8 cellular contexts compared by ENCODE assay signal in genomic region chr20:31684153-31685003, GRCh38. TPM values are rescaled to one million over a fixed set of nuclear protein-coding genes. Genes with fewer than 3 reads are reported as not detected.
DNase-seq lines count a peak whose midpoint lies in the region; ATAC-seq, FAIRE-seq and TF ChIP-seq lines count a peak whose summit lies in the region.

No MANE protein-coding gene starts in this region.

- peaks cover 38% of the 10 kb centered on the region for H4K20me1 ChIP-seq in PC-3 (ENCODE audit: low read length)

- TF ChIP-seq CTCF in PC-3 (conservative IDR thresholded peaks at IDR 0.05; ENCODE audit: low read depth, low read length) (no peak), kidney (IDR thresholded peaks at IDR 0.05; ENCODE audit: borderline replicate concordance, extremely low read depth, insufficient read depth) (no peak), GM10248 (IDR thresholded peaks at IDR 0.05; ENCODE audit: control extremely low read depth, extremely low read depth, low read depth, missing control alignments) (no peak), esophagus muscularis mucosa (IDR thresholded peaks at IDR 0.05) (no peak)

- H3F3A ChIP-seq in PC-3 (ENCODE audit: low read length, unreplicated experiment) = peaks cover 5% of the 10 kb centered on the region

- CTCF ChIA-PET in PC-3 (lab: Charles Lee) = interaction anchor here (1.1 kb wide), 1 partner anchor 22 kb away, joined by 3 read pairs; no protein-coding TSS in a partner anchor
- CTCF ChIA-PET in GM10248 (lab: Yijun Ruan, JAX) = interaction anchor here (0.9 to 4.5 kb wide), 13 partner anchors 9 to 122 kb away, joined by 3 to 46 read pairs (median 4); partner anchors contain the start of gene BCL2L1

- no peak for FAIRE-seq in kidney (lab: Jason Lieb, UNC)

- DNase-seq in COLO668 (lab: John Stamatoyannopoulos, UW; ENCODE audit: unreplicated experiment) (peak; percentile 66), PC-3 (peak; percentile 1), kidney (no peak), GM10248 (ENCODE audit: extremely low spot score) (no peak), NCI-H2081 treated with DMSO at 0.1 percent for 48 hours (lab: John Stamatoyannopoulos, UW) (no peak), NCI-H1048 (lab: John Stamatoyannopoulos, UW) (no peak), esophagus muscularis mucosa (ENCODE audit: extremely low spot score) (no peak)

- intact Hi-C loops in PC-3 (cut with micrococcal nuclease) (no loop called here), kidney (cut with DNase I) (loop anchor here (5.0 kb wide), 1 partner anchor 38 kb away; the partner anchor contains the start of gene BCL2L1), esophagus muscularis mucosa (cut with DNase I) (no loop called here)

- no peaks in the 10 kb centered on the region for H3K9me2 ChIP-seq in PC-3 (replicated peaks; ENCODE audit: low read length)

- H3K27ac ChIP-seq in PC-3 (ENCODE audit: low read length) = no peak overlapping the region
- peak overlapping the region; percentile 16 to 46 for H3K27ac ChIP-seq in kidney (ENCODE audit: low read depth in 2 of 2, low read length in 2 of 2)
- peak overlapping the region in 2 of 4 donors; percentile 31 to 39 for H3K27ac ChIP-seq in esophagus muscularis mucosa (replicated peaks in 1 of 4)

- POLR2A ChIA-PET in PC-3 (lab: Charles Lee; ENCODE audit: unreplicated experiment) (no interaction called here), GM10248 (lab: Yijun Ruan, JAX) (interaction anchor here (1.0 to 1.6 kb wide), 4 partner anchors 9 to 38 kb away, joined by 4 to 6 read pairs (median 4); partner anchors contain the start of gene BCL2L1)

- no peak overlapping the region for H3K4me3 ChIP-seq in PC-3 (ENCODE audit: low read length)
- H3K4me3 ChIP-seq in kidney (ENCODE audit: low read length in 2 of 2) = no peak overlapping the region
- H3K4me3 ChIP-seq in esophagus muscularis mucosa = no peak overlapping the region

- H3K4me1 ChIP-seq in PC-3 (ENCODE audit: insufficient read depth, low read length) = no peaks in the 10 kb centered on the region
- peaks cover 44 to 51% of the 10 kb centered on the region in 2 donors for H3K4me1 ChIP-seq in kidney (ENCODE audit: control insufficient read depth in 1 of 2, insufficient read depth in 1 of 2, low read depth in 1 of 2, low read length in 2 of 2)
- H3K4me1 ChIP-seq in esophagus muscularis mucosa = peaks cover 61 to 72% (median 62%) of the 10 kb centered on the region in 4 donors

- H3K27me3 ChIP-seq in PC-3 (ENCODE audit: low read length) (no peaks in the 10 kb centered on the region), esophagus muscularis mucosa (no peaks in the 10 kb centered on the region)

- H3K9me3 ChIP-seq in PC-3 (ENCODE audit: low read length) (no peaks in the 10 kb centered on the region), kidney (ENCODE audit: control insufficient read depth in 1 of 2, low read length in 2 of 2) (no peaks in the 10 kb centered on the region), esophagus muscularis mucosa (no peaks in the 10 kb centered on the region)

- WGBS in esophagus muscularis mucosa = 81% methylated on average over 11 of the region's 11 CpGs

- peaks cover 98% of the 10 kb centered on the region for H3K79me2 ChIP-seq in PC-3 (ENCODE audit: low read length)

- no peak for TF ChIP-seq POLR2A in esophagus muscularis mucosa (IDR thresholded peaks at IDR 0.05; ENCODE audit: low read depth)

- H3K9ac ChIP-seq in PC-3 (ENCODE audit: low read length) (no peak overlapping the region), kidney (ENCODE audit: low read length in 2 of 2) (peak overlapping the region in 1 of 2 donors; percentile 1)

- peaks cover 80% of the 10 kb centered on the region for H3K36me3 ChIP-seq in PC-3 (ENCODE audit: low read depth, low read length)
- H3K36me3 ChIP-seq in kidney (ENCODE audit: control insufficient read depth in 1 of 2, insufficient read depth in 2 of 2, low read length in 2 of 2) = peaks cover 4 to 22% of the 10 kb centered on the region in 2 donors
- H3K36me3 ChIP-seq in esophagus muscularis mucosa = peaks cover 0 to 56% (median 29%) of the 10 kb centered on the region in 4 donors

- no peak overlapping the region for H2AFZ ChIP-seq in PC-3 (ENCODE audit: low read length)

- TF ChIP-seq EP300 in esophagus muscularis mucosa (IDR thresholded peaks at IDR 0.05) = no peak

- no peak overlapping the region for H3K4me2 ChIP-seq in PC-3 (ENCODE audit: low read length)

- no TSS peak for BruUV-seq in PC-3 (replicated peaks; lab: Mats Ljungman, UMichigan)

- ATAC-seq in GM21447 (IDR thresholded peaks at IDR 0.05; ENCODE audit: unreplicated experiment) (peak; percentile 48), PC-3 (no peak)

RNA-seq across cellular contexts. Expression of gene BCL2L1, which starts 38.3 kb away (rescaled TPM):
- total RNA-seq in PC-3 (2014; rRNA removed) = 260 and 277 TPM in 2 replicates
- total RNA-seq in kidney = 139 TPM
- 132 TPM for polyA plus RNA-seq in kidney (ENCODE audit: insufficient read depth, low read depth, low replicate concordance)
- total RNA-seq in esophagus muscularis mucosa = 100 to 1,000 TPM in 3 of 4 donors, 10 to 100 TPM in 1; 94.3 to 181 (median 140) TPM

RNA-seq across cellular contexts. Expression of gene COX4I2, which starts 46.7 kb away (rescaled TPM):
- not detected in 2 replicates for total RNA-seq in PC-3 (2014; rRNA removed)
- 1.3 TPM for total RNA-seq in kidney
- 6.9 TPM for polyA plus RNA-seq in kidney (ENCODE audit: insufficient read depth, low read depth, low replicate concordance)
- total RNA-seq in esophagus muscularis mucosa = 10 to 100 TPM in 1 of 4 donors, 1 to 10 TPM in 3; 2.1 to 14.2 (median 7.1) TPM

RNA-seq across cellular contexts. Expression of gene TPX2, which starts 54.7 kb away (rescaled TPM):
- total RNA-seq in PC-3 (2014; rRNA removed) (128 and 151 TPM in 2 replicates), kidney (1.4 TPM), esophagus muscularis mucosa (1 to 10 TPM in 1 of 4 donors, under 1 TPM in 3; under 0.01 to 1.1 (median 0.38) TPM)
- 0.47 TPM for polyA plus RNA-seq in kidney (ENCODE audit: insufficient read depth, low read depth, low replicate concordance)

Comparison
In these comparisons a context has a peak if more than half of its experiments do, and no peak if none do; other contexts are left out.
1. DNase-seq: peak in COLO668 (single experiment) and PC-3 (single experiment); none in kidney (single experiment), GM10248 (single experiment), NCI-H2081 treated with DMSO at 0.1 percent for 48 hours (single experiment), NCI-H1048 (single experiment) and esophagus muscularis mucosa (single experiment).
2. RNA of gene TPX2, which starts 54.7 kb away (total RNA-seq): 128 to 151 TPM in PC-3; 1.4 TPM in kidney (single experiment) and under 0.01 to 1.1 TPM in esophagus muscularis mucosa; every median in the first group is over 10 times any median in the second.